8 cellular contexts compared by ENCODE assay signal in the genomic region with DNA sequence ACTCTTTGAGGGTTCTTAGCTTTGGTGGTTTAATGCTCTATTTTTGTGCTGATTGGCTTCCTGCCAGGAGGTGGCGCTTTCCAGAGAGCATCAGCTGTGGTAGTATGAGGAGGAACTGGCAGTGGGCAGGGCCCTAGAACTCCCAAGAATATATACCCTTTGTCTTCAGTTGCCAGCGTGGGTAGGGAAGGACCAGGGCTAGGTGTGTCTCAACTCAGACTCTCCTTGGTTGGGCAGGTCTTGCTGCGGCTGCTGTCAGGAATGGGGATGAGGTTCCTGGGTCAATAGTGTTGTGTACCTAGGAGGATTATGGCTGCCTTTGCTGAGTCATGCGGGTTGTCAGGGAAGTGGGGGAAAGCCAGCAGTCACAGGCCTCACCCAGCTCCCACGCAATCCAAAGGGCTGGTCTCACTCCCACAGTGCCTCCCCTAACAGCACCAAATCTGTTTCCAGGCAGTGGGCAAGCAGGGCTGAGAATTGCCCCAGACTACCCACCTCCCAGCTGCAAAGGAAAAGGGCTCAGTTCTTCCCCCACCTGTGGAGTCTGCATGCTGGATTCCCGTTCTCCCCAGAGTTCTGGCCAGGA.
DNase-seq lines count a peak whose midpoint lies in the region; ATAC-seq and TF ChIP-seq lines count a peak whose summit lies in the region.
"Had no signal": no experiment of that assay in that cellular context is flagged by ENCODE, and none has a peak within 500 bp of the region (broad histone marks: within the 10 kb centered on the region; RNA-seq: fewer than 3 reads in every experiment).

No MANE protein-coding gene starts in this region.

- no peak overlapping the region for H2AK5ac ChIP-seq in H9 (ENCODE audit: insufficient read length, low read length)

- no peak overlapping the region for H3K4me3 Mint-ChIP-seq in H9
- H3K4me3 Mint-ChIP-seq: T-cell had no signal

- no peak overlapping the region for H2BK15ac ChIP-seq in H9 (ENCODE audit: low read depth, low read length)

- no peak overlapping the region for H2BK20ac ChIP-seq in H9 (ENCODE audit: low read depth, low read length, poor library complexity, severe bottlenecking)

- no peaks in the 10 kb centered on the region for H3K23me2 ChIP-seq in H9 (ENCODE audit: insufficient read length, low read depth, low read length, poor library complexity, severe bottlenecking)

- H4K20me1 ChIP-seq in DND-41 (ENCODE audit: insufficient read depth, low read length) (no peaks in the 10 kb centered on the region), H9 (ENCODE audit: control insufficient read depth, insufficient read depth, insufficient read length) (no peaks in the 10 kb centered on the region)

- H3K27ac Mint-ChIP-seq in H9, result peak overlapping the region in 1 of 3 experiments; percentile 86; a peak in 4 of 7 replicates
- H3K27ac Mint-ChIP-seq: T-cell had no signal

- H4K5ac ChIP-seq in H9 (ENCODE audit: insufficient read length, low read depth, low read length), result no peak overlapping the region

- no peak overlapping the region for H2BK5ac ChIP-seq in H9 (ENCODE audit: insufficient read length, low read length)

- H3K9me3 Mint-ChIP-seq in H9, result no peaks in the 10 kb centered on the region
- H3K9me3 Mint-ChIP-seq: T-cell had no signal

- WGBS in H9 (ENCODE audit: extremely low coverage, insufficient read length, low lambda C conversion rate), result no CpG with 5 or more reads among the region's 6 CpGs

- H2BK12ac ChIP-seq in H9 (ENCODE audit: insufficient read length, low read depth, low read length), result no peak overlapping the region

- H3K18ac ChIP-seq in H9 (ENCODE audit: insufficient read length, low read depth, low read length), result peak overlapping the region; percentile 55

- H2AFZ ChIP-seq in DND-41 (ENCODE audit: low read depth, low read length) (no peak overlapping the region), H9 (ENCODE audit: low read length) (no peak overlapping the region)

- H2BK120ac ChIP-seq in H9 (ENCODE audit: low read depth, low read length, poor library complexity, severe bottlenecking), result no peak overlapping the region

- H4K8ac ChIP-seq in H9 (replicated peaks; ENCODE audit: insufficient read length, low read depth, low read length), result no peak overlapping the region

- no peak overlapping the region for H3K23ac ChIP-seq in H9 (ENCODE audit: insufficient read length, low read depth, low read length)

- H4K91ac ChIP-seq in H9 (ENCODE audit: insufficient read length, low read depth, low read length), result no peak overlapping the region

- H3K4me3 ChIP-seq in DND-41 (ENCODE audit: low read depth in 1 of 2, low read length in 2 of 2) (no peak overlapping the region), vagina (no peak overlapping the region)

- no peak overlapping the region for H3T11ph ChIP-seq in H9 (ENCODE audit: low read length)

- TF ChIP-seq CTCF in DND-41 (IDR thresholded peaks at IDR 0.05; ENCODE audit: borderline replicate concordance, extremely low read depth, low read length, poor library complexity, severe bottlenecking), result peak; percentile 44
- TF ChIP-seq CTCF in H9 (conservative IDR thresholded peaks at IDR 0.05), result peak; percentile 73
- no peak for TF ChIP-seq CTCF in vagina (IDR thresholded peaks at IDR 0.05)

- intact Hi-C loops in vagina (cut with DNase I), result no loop called here

- no peak overlapping the region; the same call in 1 of the 2 replicates for H3K4ac ChIP-seq in H9 (ENCODE audit: low read depth, low read length)

- H3K56ac ChIP-seq in H9 (ENCODE audit: insufficient read length, low read depth, low read length), result no peak overlapping the region

- ATAC-seq in DND-41 (ENCODE audit: insufficient read depth, low read depth) (no peak; the same call in 2 of the 3 replicates), HG02610 (IDR thresholded peaks at IDR 0.05; ENCODE audit: unreplicated experiment) (no peak), HG02981 (IDR thresholded peaks at IDR 0.05; ENCODE audit: unreplicated experiment) (no peak)
- ATAC-seq: T-cell had no signal

- H3K27me3 Mint-ChIP-seq in H9 (ENCODE audit: low read depth), result peaks cover 4% of the 10 kb centered on the region; the same call in 1 of the 2 replicates

- H3K4me2 ChIP-seq in DND-41 (ENCODE audit: insufficient read depth, low read length), result no peak overlapping the region
- H3K4me2 ChIP-seq in H9 (ENCODE audit: insufficient read depth, insufficient read length, low read length), result no peak overlapping the region

- H3K79me1 ChIP-seq in H9 (ENCODE audit: insufficient read depth, low read depth, low read length, poor library complexity, severe bottlenecking), result no peaks in the 10 kb centered on the region

- in situ Hi-C loops in SK-MEL-5 (cut with HindIII; ENCODE audit: low pct_unique_long_range_greater_than_20kb, low sequenced_read_pairs), result no loop called here

- H3K9me3 ChIP-seq in DND-41 (ENCODE audit: insufficient read depth, low read length, severe bottlenecking) (no peaks in the 10 kb centered on the region), H9 (ENCODE audit: control insufficient read depth, low read depth, low read length) (no peaks in the 10 kb centered on the region), vagina (no peaks in the 10 kb centered on the region)

- H3K27me3 ChIP-seq in DND-41 (ENCODE audit: insufficient read depth, low read length, poor library complexity) (no peaks in the 10 kb centered on the region), H9 (ENCODE audit: insufficient read depth, low read length) (no peaks in the 10 kb centered on the region), vagina (no peaks in the 10 kb centered on the region)

- H3K36me3 Mint-ChIP-seq in H9 (ENCODE audit: insufficient read depth in 1 of 3, low read depth in 3 of 3), result no peaks in the 10 kb centered on the region; a peak in 1 of 7 replicates
- H3K36me3 Mint-ChIP-seq: T-cell had no signal

- no peak for TF ChIP-seq POLR2A in vagina (IDR thresholded peaks at IDR 0.05)

- H3K36me3 ChIP-seq in DND-41 (ENCODE audit: insufficient read depth, low read length) (no peaks in the 10 kb centered on the region), vagina (no peaks in the 10 kb centered on the region)

- H3K4me1 ChIP-seq in DND-41 (ENCODE audit: insufficient read depth, low read length) (no peaks in the 10 kb centered on the region), H9 (ENCODE audit: insufficient read depth, low read length) (no peaks in the 10 kb centered on the region), vagina (no peaks in the 10 kb centered on the region)

- H3K9ac ChIP-seq in DND-41 (ENCODE audit: low read depth, low read length) (no peak overlapping the region), H9 (ENCODE audit: extremely low read depth, insufficient read length, low read length) (no peak overlapping the region)

- H3K79me2 ChIP-seq in DND-41 (ENCODE audit: insufficient read depth, low read length), result no peaks in the 10 kb centered on the region
- H3K79me2 ChIP-seq in H9 (ENCODE audit: insufficient read depth, low read length), result no peaks in the 10 kb centered on the region

- H3K27ac ChIP-seq in DND-41 (ENCODE audit: low read length) (no peak overlapping the region), H9 (ENCODE audit: insufficient read length, low read depth, low read length) (no peak overlapping the region), vagina (no peak overlapping the region)

- peak; percentile 29 for DNase-seq in DND-41
- DNase-seq in H9, result peak; percentile 71
- DNase-seq in SK-MEL-5 (ENCODE audit: low read depth, low spot score), result peak; percentile 57
- peak; percentile 7 for DNase-seq in iris pigment epithelial cell (ENCODE audit: low read depth)
- no peak for DNase-seq in vagina (ENCODE audit: extremely low spot score in 2 of 2)

- H3K4me1 Mint-ChIP-seq in H9, result peaks cover 24 to 28% of the 10 kb centered on the region in 2 experiments
- H3K4me1 Mint-ChIP-seq: T-cell had no signal

- peak overlapping the region; percentile 76; the same call in 1 of the 2 replicates for H3K14ac ChIP-seq in H9 (ENCODE audit: insufficient read depth, low read length)

Comparison
In these comparisons a context has a peak if more than half of its experiments do, and no peak if none do; other contexts are left out.
1. DNase-seq: peak in DND-41 (single experiment), H9 (single experiment), SK-MEL-5 (single experiment) and iris pigment epithelial cell (single experiment); none in vagina (0 of 2).
2. CTCF ChIP-seq: peak in DND-41 (single experiment) and H9 (single experiment); none in vagina (0 of 3).